Comparison of ENCODE assay signal across 8 cellular contexts in the genomic region with DNA sequence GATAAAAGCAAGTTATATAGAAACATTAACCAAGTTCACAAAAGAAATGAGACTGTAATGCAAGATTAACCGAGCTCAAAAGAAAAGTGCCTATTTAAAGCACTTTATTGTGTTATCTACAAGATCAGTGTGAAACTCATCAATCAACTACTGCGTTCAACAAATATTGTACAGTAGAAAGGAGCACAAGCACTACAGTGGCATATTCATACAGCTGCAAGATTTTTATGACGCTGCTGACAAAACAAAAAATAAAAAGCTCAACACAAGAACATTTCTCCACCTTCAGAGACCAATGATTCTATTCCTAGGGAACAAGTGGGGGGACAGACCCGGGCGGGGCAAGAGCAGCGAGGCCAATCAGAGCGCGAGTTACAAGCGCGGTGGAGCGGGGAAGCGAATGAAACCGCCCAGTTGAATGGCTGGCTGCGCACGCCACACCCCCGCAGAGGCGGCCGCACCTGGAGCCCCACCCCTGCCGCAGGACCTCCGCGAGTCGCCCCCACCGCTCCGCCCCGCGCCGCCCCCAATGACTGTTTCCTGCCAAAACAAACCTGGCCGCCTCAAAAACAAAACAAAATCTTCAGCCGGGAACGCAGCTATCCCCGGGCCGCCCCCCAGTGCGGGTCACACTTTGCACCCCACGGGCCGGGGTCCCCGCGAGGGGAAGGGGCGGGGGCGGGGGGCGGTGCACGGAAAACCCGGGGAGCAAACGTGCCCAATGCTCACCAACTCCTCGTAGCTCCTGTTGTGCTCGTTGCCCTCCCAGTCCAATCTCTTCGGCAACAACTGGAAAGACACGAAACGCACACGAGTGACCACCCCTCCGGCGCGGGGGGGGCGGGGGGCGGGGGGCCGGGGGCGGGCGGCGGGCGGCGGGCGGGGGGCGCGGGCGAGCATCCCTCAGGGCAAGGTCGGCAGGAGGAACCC. TPM values are rescaled to one million over a fixed set of nuclear protein-coding genes. Genes with fewer than 3 reads are reported as not detected.
DNase-seq lines count a peak whose midpoint lies in the region; ATAC-seq and TF ChIP-seq lines count a peak whose summit lies in the region.

No MANE protein-coding gene starts in this region.

- H3K36me3 ChIP-seq in ovary (no peaks in the 10 kb centered on the region), thyroid gland (no peaks in the 10 kb centered on the region)

- no peaks in the 10 kb centered on the region for H3K27me3 ChIP-seq in ovary
- H3K27me3 ChIP-seq in thyroid gland = no peaks in the 10 kb centered on the region

- TF ChIP-seq CTCF in GM12875 (IDR thresholded peaks at IDR 0.05; ENCODE audit: borderline replicate concordance, insufficient read depth, low read depth, low read length) = no peak
- no peak for TF ChIP-seq CTCF in ovary (IDR thresholded peaks at IDR 0.05)
- no peak for TF ChIP-seq CTCF in thyroid gland (IDR thresholded peaks at IDR 0.05)

- no peak for TF ChIP-seq EP300 in ovary (IDR thresholded peaks at IDR 0.05)

- no peaks in the 10 kb centered on the region for H3K9me3 Mint-ChIP-seq in activated naive CD8-positive, alpha-beta T cell treated with anti-CD3 and anti-CD28 coated beads, Interleukin-2, amount 50 U/mL, for 24 hours

- H3K27ac Mint-ChIP-seq in activated naive CD8-positive, alpha-beta T cell treated with anti-CD3 and anti-CD28 coated beads, Interleukin-2, amount 50 U/mL, for 24 hours = peak overlapping the region; percentile 88

- H3K4me3 Mint-ChIP-seq in activated naive CD8-positive, alpha-beta T cell treated with anti-CD3 and anti-CD28 coated beads, Interleukin-2, amount 50 U/mL, for 24 hours = peak overlapping the region; percentile 87

- no peak for TF ChIP-seq POLR2A in ovary (IDR thresholded peaks at IDR 0.05)
- peak in 1 of 2 donors; percentile 46 for TF ChIP-seq POLR2A in thyroid gland (IDR thresholded peaks at IDR 0.05)

- no peaks in the 10 kb centered on the region for H3K27me3 Mint-ChIP-seq in activated naive CD8-positive, alpha-beta T cell treated with anti-CD3 and anti-CD28 coated beads, Interleukin-2, amount 50 U/mL, for 24 hours

- ATAC-seq in HG02840 (IDR thresholded peaks at IDR 0.05; ENCODE audit: low FRiP score, unreplicated experiment) = peak; percentile 67
- peak; percentile 80 for ATAC-seq in activated naive CD8-positive, alpha-beta T cell treated with anti-CD3 and anti-CD28 coated beads, Interleukin-2, amount 50 U/mL, for 24 hours
- ATAC-seq in Right ventricle myocardium superior (ENCODE audit: poor library complexity) = peak; percentile 83

- peaks cover 3% of the 10 kb centered on the region for H3K4me1 ChIP-seq in ovary (ENCODE audit: insufficient read depth)
- peaks cover 6 to 11% of the 10 kb centered on the region in 2 donors for H3K4me1 ChIP-seq in thyroid gland

- intact Hi-C loops in Right ventricle myocardium superior (cut with DNase I) (loop anchor here (5.0 kb wide), 2 partner anchors 35 to 75 kb away; a partner anchor contains a TSS), ovary (cut with DNase I) (loop anchor here in 3 of 4 donors (2.0 to 10.0 kb wide), 4 partner anchors 36 to 128 kb away; a partner anchor contains a TSS), thyroid gland (cut with DNase I) (loop anchor here (2.0 to 5.0 kb wide), 2 partner anchors 36 to 75 kb away; a partner anchor contains a TSS)

- peaks cover 27% of the 10 kb centered on the region for H3K36me3 Mint-ChIP-seq in activated naive CD8-positive, alpha-beta T cell treated with anti-CD3 and anti-CD28 coated beads, Interleukin-2, amount 50 U/mL, for 24 hours (ENCODE audit: low read depth)

- H3K27ac ChIP-seq in ovary = peak overlapping the region; percentile 94 to 98
- peak overlapping the region; percentile 93 to 98 (median 97) for H3K27ac ChIP-seq in thyroid gland

- H3K4me3 ChIP-seq in GM12875 (ENCODE audit: low read depth, low read length) (peak overlapping the region; percentile 96), ovary (peak overlapping the region; percentile 98), thyroid gland (replicated peaks in 1 of 3) (peak overlapping the region in 2 of 3 donors; percentile 94 to 98)

- H3K4me1 Mint-ChIP-seq in activated naive CD8-positive, alpha-beta T cell treated with anti-CD3 and anti-CD28 coated beads, Interleukin-2, amount 50 U/mL, for 24 hours = peaks cover 47% of the 10 kb centered on the region

- 1 to 3% (median 2%) methylated on average over 33 to 57 of the region's 65 CpGs for WGBS in ovary, 3 donors
- WGBS in thyroid gland, 2 donors = 4% methylated on average over 20 to 21 of the region's 65 CpGs

- H3K9me3 ChIP-seq in ovary (no peaks in the 10 kb centered on the region), thyroid gland (no peaks in the 10 kb centered on the region)

- peak; percentile 85 for DNase-seq in NCI-H1417 treated with DMSO at 0.1 percent for 48 hours (lab: John Stamatoyannopoulos, UW)
- DNase-seq in SW 1271 (lab: John Stamatoyannopoulos, UW) = peak; percentile 8 to 84
- DNase-seq in activated naive CD8-positive, alpha-beta T cell treated with anti-CD3 and anti-CD28 coated beads, Interleukin-2, amount 50 U/mL, for 24 hours = peak; percentile 97
- peak; percentile 95 for DNase-seq in Right ventricle myocardium superior
- peak; percentile 90 to 96 (median 93) for DNase-seq in ovary
- peak; percentile 93 for DNase-seq in thyroid gland

RNA-seq across cellular contexts. Expression of a gene that starts 1.1 kb away (rescaled TPM):
- total RNA-seq in Right ventricle myocardium superior (29.1 TPM), ovary (10 to 100 TPM; 43.5 to 73.0 (median 51.2) TPM), thyroid gland (100 to 1,000 TPM in 1 of 4 donors, 10 to 100 TPM in 3; 66.6 to 125 (median 85.3) TPM)
- 10 to 100 TPM; 15.7 to 25.0 TPM for polyA plus RNA-seq in ovary

RNA-seq across cellular contexts. Expression of a gene that starts 36.5 kb away (rescaled TPM):
- total RNA-seq in Right ventricle myocardium superior = 54.5 TPM
- total RNA-seq in ovary = 100 to 1,000 TPM in 6 of 7 donors, 10 to 100 TPM in 1; 70.2 to 209 (median 145) TPM
- polyA plus RNA-seq in ovary = 100 to 1,000 TPM; 105 to 201 TPM
- 100 to 1,000 TPM; 170 to 255 (median 207) TPM for total RNA-seq in thyroid gland

Comparison
In these comparisons a context has a peak if more than half of its experiments do, and no peak if none do; other contexts are left out.
1. Peak in every context shown above with its lines: DNase-seq, ATAC-seq, H3K4me3 ChIP-seq and H3K27ac ChIP-seq.
2. DNase-seq: peak in every context shown above with its lines; median percentile 97 in activated naive CD8-positive, alpha-beta T cell treated with anti-CD3 and anti-CD28 coated beads, Interleukin-2, amount 50 U/mL, for 24 hours; 95 in Right ventricle myocardium superior; 93 in ovary; 93 in thyroid gland; 85 in NCI-H1417 treated with DMSO at 0.1 percent for 48 hours; 46 in SW 1271.